15 cellular contexts compared by ENCODE assay signal in genomic region chr2:194819367-194819766, GRCh38.
DNase-seq lines count a peak whose midpoint lies in the region; ATAC-seq, FAIRE-seq and TF ChIP-seq lines count a peak whose summit lies in the region.
"Had no signal": no experiment of that assay in that cellular context is flagged by ENCODE, and none has a peak within 500 bp of the region (broad histone marks: within the 10 kb centered on the region; RNA-seq: fewer than 3 reads in every experiment).

No MANE protein-coding gene starts in this region.

- H4K8ac ChIP-seq in H1 (ENCODE audit: extremely low read depth, insufficient read depth, low read length): no peak overlapping the region

- CTCF ChIA-PET in A673 (lab: Charles Lee) (no interaction called here), HEK293T (lab: Yijun Ruan, JAX) (no interaction called here), H1 (lab: Charles Lee; ENCODE audit: partially characterized antibody) (no interaction called here)

- DNase-seq in A673 (ENCODE audit: low spot score) (peak; percentile 15), HEK293T (ENCODE audit: extremely low spot score) (no peak), NCI-H69 (lab: John Stamatoyannopoulos, UW) (peak; percentile 38), H1 (ENCODE audit: low read depth in 1 of 2, low spot score in 2 of 2) (no peak), T-helper 2 cell (no peak), D341Med (ENCODE audit: low spot score) (no peak), occipital lobe (lab: John Stamatoyannopoulos, UW) (no peak)
- DNase-seq: activated CD8-positive, alpha-beta T cell treated with anti-CD3 and anti-CD28 coated beads for 36 hours; activated naive CD4-positive, alpha-beta T cell treated with anti-CD3 and anti-CD28 coated beads for 36 hours; gastrocnemius medialis; left ventricle myocardium superior; T-helper 1 cell had no signal

- H3K56ac ChIP-seq in H1 (replicated peaks; ENCODE audit: insufficient read length, low read depth, low read length): no peak overlapping the region

- no peaks in the 10 kb centered on the region for H3K23me2 ChIP-seq in H1 (ENCODE audit: low read depth, low read length)

- ATAC-seq in GM21619 (IDR thresholded peaks at IDR 0.05; ENCODE audit: unreplicated experiment): no peak
- ATAC-seq: activated CD8-positive, alpha-beta T cell treated with anti-CD3 and anti-CD28 coated beads for 36 hours; gastrocnemius medialis; left ventricle myocardium superior had no signal

- H4K20me1 ChIP-seq in H1 (replicated peaks in 1 of 2; ENCODE audit: control insufficient read depth in 1 of 2, insufficient read depth in 2 of 2, low read length in 2 of 2): no peaks in the 10 kb centered on the region
- H4K20me1 ChIP-seq: BLaER1 had no signal

- no peak overlapping the region for H2BK120ac ChIP-seq in H1 (replicated peaks; ENCODE audit: low read depth, low read length)

- POLR2A ChIA-PET in A673 (lab: Charles Lee; ENCODE audit: low non-redundant PET) (no interaction called here), HEK293T (lab: Yijun Ruan, JAX) (no interaction called here), H1 (lab: Charles Lee; ENCODE audit: partially characterized antibody) (no interaction called here)

- H3K9me3 ChIP-seq in A673 (ENCODE audit: low read depth, low read length, poor library complexity, severe bottlenecking): no peaks in the 10 kb centered on the region
- H3K9me3 ChIP-seq in H1 (ENCODE audit: insufficient read depth in 2 of 2, low read depth in 1 of 2, low read length in 1 of 2): no peaks in the 10 kb centered on the region
- H3K9me3 ChIP-seq: BLaER1, gastrocnemius medialis had no signal

- H3K36me3 ChIP-seq in A673 (ENCODE audit: insufficient read depth, low read length, poor library complexity, severe bottlenecking) (no peaks in the 10 kb centered on the region), H1 (ENCODE audit: control insufficient read depth in 2 of 4, insufficient read depth in 4 of 4, low read length in 3 of 4) (no peaks in the 10 kb centered on the region)
- H3K36me3 ChIP-seq: BLaER1, gastrocnemius medialis had no signal

- no TSS peak for BruUV-seq in A673 (replicated peaks; lab: Mats Ljungman, UMichigan)

- TF ChIP-seq RAD21 in H1 (IDR thresholded peaks at IDR 0.05 in 1 of 2, conservative IDR thresholded peaks at IDR 0.05 in 1 of 2; ENCODE audit: low read depth in 2 of 2, low read length in 2 of 2): peak; percentile 45 to 65

- no peak overlapping the region for H3K27ac ChIP-seq in A673 (ENCODE audit: low read depth, low read length, poor library complexity, severe bottlenecking)
- no peak overlapping the region for H3K27ac ChIP-seq in H1 (ENCODE audit: low read depth, low read length)
- H3K27ac ChIP-seq: BLaER1, gastrocnemius medialis, HL-60 had no signal

- H3K4me2 ChIP-seq in H1 (ENCODE audit: insufficient read depth in 1 of 2, low read depth in 2 of 2, low read length in 2 of 2): no peak overlapping the region
- H3K4me2 ChIP-seq: BLaER1 had no signal

- FAIRE-seq in H1 (lab: Jason Lieb, UNC): no peak

- no peak overlapping the region for H3K4ac ChIP-seq in H1 (replicated peaks; ENCODE audit: insufficient read length, low read depth, low read length)

- H2BK15ac ChIP-seq in H1 (ENCODE audit: low read length): no peak overlapping the region

- no peak overlapping the region for H2AFZ ChIP-seq in H1 (ENCODE audit: low read length)

- H3K79me2 ChIP-seq in H1 (ENCODE audit: control insufficient read depth in 1 of 2, insufficient read depth in 2 of 2, low read length in 2 of 2): no peaks in the 10 kb centered on the region

- TF ChIP-seq CTCF in A673 (conservative IDR thresholded peaks at IDR 0.05; ENCODE audit: low read depth, low read length) (peak; percentile 40; the same call in 1 of the 2 replicates), H1 (IDR thresholded peaks at IDR 0.05; ENCODE audit: control extremely low read depth in 1 of 3, insufficient read depth in 1 of 3, low read depth in 1 of 3, low read length in 3 of 3) (peak in 1 of 3 experiments; percentile 21; a peak in 1 of 4 replicates)

- no peaks in the 10 kb centered on the region for H3K27me3 ChIP-seq in A673 (replicated peaks; ENCODE audit: insufficient read depth, low read depth, low read length, poor library complexity)
- H3K27me3 ChIP-seq in H1 (replicated peaks in 1 of 4; ENCODE audit: control insufficient read depth in 3 of 4, extremely low read depth in 1 of 4, insufficient read depth in 3 of 4, low read length in 3 of 4): peaks cover 0 to 1% (median 0%) of the 10 kb centered on the region in 4 experiments; a peak in 1 of 7 replicates
- H3K27me3 ChIP-seq: BLaER1, gastrocnemius medialis had no signal

- no peak overlapping the region for H2BK12ac ChIP-seq in H1 (ENCODE audit: low read depth, low read length)

- H3K18ac ChIP-seq in H1 (ENCODE audit: extremely low read depth, low read length): no peak overlapping the region

- intact Hi-C loops in A673 (cut with micrococcal nuclease; ENCODE audit: unreplicated experiment): loop anchor here (5.0 kb wide), 1 partner anchor 652 kb away; no protein-coding TSS in a partner anchor

- no peak overlapping the region for H4K5ac ChIP-seq in H1 (ENCODE audit: insufficient read length, low read depth, low read length)

- no peaks in the 10 kb centered on the region for H3K79me1 ChIP-seq in H1 (ENCODE audit: low read depth, low read length)

- no peak overlapping the region for H3K4me3 ChIP-seq in A673 (ENCODE audit: low read depth, low read length, poor library complexity, severe bottlenecking)
- no peak overlapping the region for H3K4me3 ChIP-seq in H1 (ENCODE audit: extremely low read depth in 1 of 4, insufficient read depth in 2 of 4, low read depth in 3 of 4, low read length in 4 of 4)
- H3K4me3 ChIP-seq: BLaER1, gastrocnemius medialis had no signal

- H3K4me1 ChIP-seq in A673 (ENCODE audit: insufficient read depth, low read length, poor library complexity, severe bottlenecking) (no peaks in the 10 kb centered on the region), H1 (replicated peaks in 1 of 4; ENCODE audit: control insufficient read depth in 3 of 4, insufficient read depth in 4 of 4, low read length in 3 of 4) (no peaks in the 10 kb centered on the region)
- H3K4me1 ChIP-seq: BLaER1, gastrocnemius medialis had no signal

- no peak for TF ChIP-seq POLR2A in H1 (IDR thresholded peaks at IDR 0.05; ENCODE audit: control extremely low read depth in 1 of 2, low read depth in 2 of 2, low read length in 2 of 2)

- no peak overlapping the region for H2BK5ac ChIP-seq in H1 (ENCODE audit: low read depth, low read length)

- H3K23ac ChIP-seq in H1 (ENCODE audit: insufficient read length): no peak overlapping the region

- TF ChIP-seq EP300 in H1 (IDR thresholded peaks at IDR 0.05; ENCODE audit: borderline replicate concordance in 1 of 2, low read depth in 2 of 2, low read length in 2 of 2): no peak

- H2AK5ac ChIP-seq in H1 (ENCODE audit: low read depth, low read length): no peak overlapping the region

- H3K9ac ChIP-seq in H1 (replicated peaks in 1 of 4; ENCODE audit: extremely low read depth in 1 of 4, low read depth in 3 of 4, low read length in 3 of 4): no peak overlapping the region
- H3K9ac ChIP-seq: BLaER1 had no signal

- no peak overlapping the region for H4K91ac ChIP-seq in H1 (replicated peaks; ENCODE audit: insufficient read length, low read length)

- H2BK20ac ChIP-seq in H1 (ENCODE audit: low read length): no peak overlapping the region

- no peak overlapping the region for H3K14ac ChIP-seq in H1 (ENCODE audit: insufficient read length)

TF ChIP-seq in HEK293T, 16 proteins besides CTCF, POLR2A, EP300 and RAD21:
- TF ChIP-seq LEF1 (IDR thresholded peaks at IDR 0.05; ENCODE audit: borderline replicate concordance) (peak; percentile 47; the same call in 1 of the 2 replicates), SUZ12 (IDR thresholded peaks at IDR 0.05) (no peak)

TF ChIP-seq in H1, 55 proteins besides CTCF, POLR2A, EP300 and RAD21:
- TF ChIP-seq CEBPB (IDR thresholded peaks at IDR 0.05; ENCODE audit: low read depth, low read length) (peak; percentile 77), RNF2 (IDR thresholded peaks at IDR 0.05; ENCODE audit: borderline replicate concordance, low read depth, low read length, missing control alignments, poor library complexity, severe bottlenecking) (no peak)

Comparison
In these comparisons a context has a peak if more than half of its experiments do, and no peak if none do; other contexts are left out.
1. DNase-seq: peak in A673 (single experiment) and NCI-H69 (single experiment); none in HEK293T (single experiment), H1 (0 of 2), T-helper 2 cell (0 of 5), D341Med (single experiment) and occipital lobe (single experiment).